In genomic region chr1:201172336-201172735, GRCh38 we compare ENCODE assay signal across 20 cellular contexts. TPM values are rescaled to one million over a fixed set of nuclear protein-coding genes. Genes with fewer than 3 reads are reported as not detected.
DNase-seq lines count a peak whose midpoint lies in the region; ATAC-seq, FAIRE-seq and TF ChIP-seq lines count a peak whose summit lies in the region.
"Had no signal": no experiment of that assay in that cellular context is flagged by ENCODE, and none has a peak within 500 bp of the region (broad histone marks: within the 10 kb centered on the region; RNA-seq: fewer than 3 reads in every experiment).

No MANE protein-coding gene starts in this region.

- H3K4me1 ChIP-seq in A549, result peaks cover 47% of the 10 kb centered on the region
- peaks cover 9 to 16% of the 10 kb centered on the region in 2 experiments for H3K4me1 ChIP-seq in HCT116 (ENCODE audit: control insufficient read depth in 1 of 2, insufficient read depth in 2 of 2, low read length in 2 of 2)
- H3K4me1 ChIP-seq in H1 (replicated peaks in 1 of 4; ENCODE audit: control insufficient read depth in 3 of 4, insufficient read depth in 4 of 4, low read length in 3 of 4), result peaks cover 5 to 10% (median 8%) of the 10 kb centered on the region in 4 experiments; a peak in 6 of 7 replicates
- H3K4me1 ChIP-seq in lower lobe of right lung, result peaks cover 14% of the 10 kb centered on the region

- H3K4me1 Mint-ChIP-seq in neural crest cell, result peaks cover 24% of the 10 kb centered on the region

- no peaks in the 10 kb centered on the region for H3K36me3 ChIP-seq in HCT116 (ENCODE audit: control insufficient read depth in 1 of 2, insufficient read depth in 2 of 2, low read length in 2 of 2)
- no peaks in the 10 kb centered on the region for H3K36me3 ChIP-seq in H1 (ENCODE audit: control insufficient read depth in 2 of 4, insufficient read depth in 4 of 4, low read length in 3 of 4)
- no peaks in the 10 kb centered on the region for H3K36me3 ChIP-seq in lower lobe of right lung
- H3K36me3 ChIP-seq: neutrophil, Peyer's patch had no signal

- peak overlapping the region; percentile 11 to 81; a peak in 2 of 6 replicates for H3K27ac ChIP-seq in A549
- no peak overlapping the region for H3K27ac ChIP-seq in HCT116 (ENCODE audit: low read depth, low read length)
- no peak overlapping the region for H3K27ac ChIP-seq in H1 (ENCODE audit: low read depth, low read length)
- H3K27ac ChIP-seq in lower lobe of right lung, result no peak overlapping the region
- H3K27ac ChIP-seq: HL-60, neutrophil had no signal

- H3K56ac ChIP-seq in H1 (replicated peaks; ENCODE audit: insufficient read length, low read depth, low read length), result no peak overlapping the region

- no peak for FAIRE-seq in A549 (lab: Jason Lieb, UNC)
- FAIRE-seq in H1 (lab: Jason Lieb, UNC), result no peak

- POLR2A ChIA-PET in A549 (lab: Yijun Ruan, JAX) (interaction anchor here (0.6 kb wide), 1 partner anchor 71 kb away, joined by 4 read pairs; no protein-coding TSS in a partner anchor), HCT116 (lab: Charles Lee) (no interaction called here), H1 (lab: Charles Lee; ENCODE audit: partially characterized antibody) (interaction anchor here (0.9 to 7.1 kb wide), 4 partner anchors 18 to 204 kb away, joined by 3 to 105 read pairs (median 4); partner anchors contain the start of gene TMEM9)

- H4K91ac ChIP-seq in H1 (replicated peaks; ENCODE audit: insufficient read length, low read length), result no peak overlapping the region

- H2BK5ac ChIP-seq in H1 (ENCODE audit: low read depth, low read length), result no peak overlapping the region

- no peaks in the 10 kb centered on the region for H3K79me1 ChIP-seq in H1 (ENCODE audit: low read depth, low read length)

- 76% methylated on average over 4 of the region's 4 CpGs for WGBS in A549 (ENCODE audit: missing lambda C conversion rate)
- WGBS in H1 (ENCODE audit: extremely low coverage in 1 of 2, insufficient coverage in 1 of 2, insufficient read length in 1 of 2, insufficient replicate concordance in 2 of 2, low coverage in 1 of 2, low lambda C conversion rate in 2 of 2, missing lambda C conversion rate in 1 of 2), 2 experiments, result 92% methylated on average over 4 of the region's 4 CpGs; no CpG with 5 or more reads in 1 of the 2 experiments

- TF ChIP-seq RAD21 in A549 (conservative IDR thresholded peaks at IDR 0.05 in 1 of 2, IDR thresholded peaks at IDR 0.05 in 1 of 2) (no peak), HCT116 (IDR thresholded peaks at IDR 0.05; ENCODE audit: low read depth) (no peak), H1 (IDR thresholded peaks at IDR 0.05 in 1 of 2, conservative IDR thresholded peaks at IDR 0.05 in 1 of 2; ENCODE audit: low read depth in 2 of 2, low read length in 2 of 2) (no peak)

- H3K18ac ChIP-seq in H1 (ENCODE audit: extremely low read depth, low read length), result no peak overlapping the region

- TF ChIP-seq EP300 in A549 (IDR thresholded peaks at IDR 0.05) (no peak), H1 (IDR thresholded peaks at IDR 0.05; ENCODE audit: borderline replicate concordance in 1 of 2, low read depth in 2 of 2, low read length in 2 of 2) (no peak)

- H4K5ac ChIP-seq in H1 (ENCODE audit: insufficient read length, low read depth, low read length), result no peak overlapping the region

- intact Hi-C loops in HCT116 (cut with micrococcal nuclease), result no loop called here
- intact Hi-C loops in lower lobe of right lung (cut with DNase I), result no loop called here

- no peak overlapping the region for H3K23ac ChIP-seq in H1 (ENCODE audit: insufficient read length)

- H3K4me3 ChIP-seq in A549 (no peak overlapping the region), HCT116 (replicated peaks in 1 of 2; ENCODE audit: low read depth in 1 of 2, low read length in 2 of 2) (no peak overlapping the region), H1 (ENCODE audit: extremely low read depth in 1 of 4, insufficient read depth in 2 of 4, low read depth in 3 of 4, low read length in 4 of 4) (no peak overlapping the region), lower lobe of right lung (no peak overlapping the region)

- peaks cover 4% of the 10 kb centered on the region for H3K27me3 Mint-ChIP-seq in neural crest cell (ENCODE audit: low read depth)

- TF ChIP-seq CTCF in A549 (IDR thresholded peaks at IDR 0.05), result no peak
- no peak for TF ChIP-seq CTCF in HCT116 (IDR thresholded peaks at IDR 0.05 in 2 of 3, conservative IDR thresholded peaks at IDR 0.05 in 1 of 3; ENCODE audit: borderline replicate concordance in 1 of 3, insufficient read depth in 1 of 3, low read depth in 2 of 3, low read length in 2 of 3)
- TF ChIP-seq CTCF in H1 (IDR thresholded peaks at IDR 0.05; ENCODE audit: control extremely low read depth in 1 of 3, insufficient read depth in 1 of 3, low read depth in 1 of 3, low read length in 3 of 3), result no peak
- TF ChIP-seq CTCF in neural crest cell (conservative IDR thresholded peaks at IDR 0.05), result no peak
- no peak for TF ChIP-seq CTCF in GM10266 (IDR thresholded peaks at IDR 0.05; ENCODE audit: control insufficient read depth, insufficient read depth, low read depth, missing control alignments)
- no peak for TF ChIP-seq CTCF in lower lobe of right lung (IDR thresholded peaks at IDR 0.05)

- no peak overlapping the region for H2BK120ac ChIP-seq in H1 (replicated peaks; ENCODE audit: low read depth, low read length)

- ATAC-seq in A549, result no peak
- no peak for ATAC-seq in HCT116
- no peak for ATAC-seq in GM19455 (IDR thresholded peaks at IDR 0.05; ENCODE audit: unreplicated experiment)
- no peak for ATAC-seq in GM19463 (IDR thresholded peaks at IDR 0.05; ENCODE audit: unreplicated experiment)
- no peak for ATAC-seq in lower lobe of right lung
- ATAC-seq: sciatic nerve had no signal

- H3K23me2 ChIP-seq in H1 (ENCODE audit: low read depth, low read length), result peaks cover 5% of the 10 kb centered on the region; the same call in 1 of the 2 replicates

- H2AK5ac ChIP-seq in H1 (ENCODE audit: low read depth, low read length), result 0 out of 2 replicates have a peak overlapping the region, but pooled peaks have one; percentile 53

- H4K8ac ChIP-seq in H1 (ENCODE audit: extremely low read depth, insufficient read depth, low read length), result no peak overlapping the region

- H3K9me2 ChIP-seq in HCT116 (ENCODE audit: insufficient read depth), result no peaks in the 10 kb centered on the region

- H3K27ac Mint-ChIP-seq in neural crest cell (ENCODE audit: unreplicated experiment), result no peak overlapping the region

- DNase-seq in A549 (ENCODE audit: low read depth in 1 of 2, low spot score in 1 of 2) (no peak), HCT116 (ENCODE audit: low read depth, low spot score) (no peak), H1 (ENCODE audit: low read depth in 1 of 2, low spot score in 2 of 2) (no peak), neural crest cell (ENCODE audit: low read depth, low spot score) (no peak), GM10266 (ENCODE audit: extremely low spot score) (no peak), lower lobe of right lung (no peak)
- DNase-seq: activated CD4-positive, alpha-beta T cell treated with anti-CD3 and anti-CD28 coated beads for 48 hours; activated naive CD4-positive, alpha-beta T cell treated with anti-CD3 and anti-CD28 coated beads, Interleukin-2, amount 50 U/mL, for 16 hours; activated T-cell treated with anti-CD3 and anti-CD28 coated beads for 4 hours; dorsolateral prefrontal cortex; mammary epithelial cell; Peyer's patch; stimulated activated CD4-positive, alpha-beta T cell treated with anti-CD3 and anti-CD28 coated beads, Interleukin-2, amount 100 ng/mL, for 48 hours had no signal

- no peak overlapping the region for H2BK15ac ChIP-seq in H1 (ENCODE audit: low read length)

- no peaks in the 10 kb centered on the region for H4K20me1 ChIP-seq in HCT116 (ENCODE audit: insufficient read depth)
- H4K20me1 ChIP-seq in H1 (replicated peaks in 1 of 2; ENCODE audit: control insufficient read depth in 1 of 2, insufficient read depth in 2 of 2, low read length in 2 of 2), result no peaks in the 10 kb centered on the region

- TF ChIP-seq POLR2A in A549 (IDR thresholded peaks at IDR 0.05; ENCODE audit: low read length) (no peak), HCT116 (IDR thresholded peaks at IDR 0.05; ENCODE audit: borderline replicate concordance, extremely low read depth, insufficient read depth, insufficient read length) (no peak), H1 (IDR thresholded peaks at IDR 0.05; ENCODE audit: control extremely low read depth in 1 of 2, low read depth in 2 of 2, low read length in 2 of 2) (no peak)

- peak overlapping the region; percentile 98 for H2AFZ ChIP-seq in HCT116 (ENCODE audit: low read depth, low read length, poor library complexity, severe bottlenecking)
- no peak overlapping the region for H2AFZ ChIP-seq in H1 (ENCODE audit: low read length)

- H3K9me3 Mint-ChIP-seq in neural crest cell, result no peaks in the 10 kb centered on the region

- CTCF ChIA-PET in A549 (lab: Yijun Ruan, JAX), result interaction anchor here (1.3 to 5.3 kb wide), 6 partner anchors 12 to 189 kb away, joined by 3 to 19 read pairs (median 6); no protein-coding TSS in a partner anchor
- CTCF ChIA-PET in HCT116 (lab: Charles Lee), result interaction anchor here (1.8 kb wide), 1 partner anchor 22 kb away, joined by 5 read pairs; no protein-coding TSS in a partner anchor
- CTCF ChIA-PET in H1 (lab: Charles Lee; ENCODE audit: partially characterized antibody), result interaction anchor here (0.8 to 3.0 kb wide), 5 partner anchors 12 to 50 kb away, joined by 3 to 20 read pairs (median 5); no protein-coding TSS in a partner anchor

- H3K4me2 ChIP-seq in A549 (no peak overlapping the region), HCT116 (ENCODE audit: low read length) (no peak overlapping the region), H1 (ENCODE audit: insufficient read depth in 1 of 2, low read depth in 2 of 2, low read length in 2 of 2) (no peak overlapping the region; a peak in 1 of 4 replicates)

- RAD21 ChIA-PET in HCT116 (lab: Charles Lee; ENCODE audit: low non-redundant PET in 1 of 2, low total read pairs in 2 of 2, uncharacterized antibody in 2 of 2, unreplicated experiment in 2 of 2), result no interaction called here

- H2BK12ac ChIP-seq in H1 (ENCODE audit: low read depth, low read length), result peak overlapping the region; percentile 39; the same call in 1 of the 2 replicates

- peak overlapping the region; percentile 89 for H3K4me3 Mint-ChIP-seq in neural crest cell

- H3K9me3 ChIP-seq in A549, result no peaks in the 10 kb centered on the region
- H3K9me3 ChIP-seq in HCT116 (ENCODE audit: control insufficient read depth in 1 of 2, insufficient read depth in 1 of 2, low read depth in 1 of 2, low read length in 2 of 2), result no peaks in the 10 kb centered on the region
- H3K9me3 ChIP-seq in H1 (ENCODE audit: insufficient read depth in 2 of 2, low read depth in 1 of 2, low read length in 1 of 2), result no peaks in the 10 kb centered on the region
- no peaks in the 10 kb centered on the region for H3K9me3 ChIP-seq in lower lobe of right lung
- H3K9me3 ChIP-seq: neutrophil, Peyer's patch had no signal

- H2BK20ac ChIP-seq in H1 (ENCODE audit: low read length), result peak overlapping the region; percentile 13; the same call in 1 of the 2 replicates

- no peaks in the 10 kb centered on the region for H3K36me3 Mint-ChIP-seq in neural crest cell (ENCODE audit: low read depth)

- no peak overlapping the region for H3K14ac ChIP-seq in H1 (ENCODE audit: insufficient read length)

- no peaks in the 10 kb centered on the region for H3K27me3 ChIP-seq in HCT116 (ENCODE audit: insufficient read depth, low read length)
- H3K27me3 ChIP-seq in H1 (replicated peaks in 1 of 4; ENCODE audit: control insufficient read depth in 3 of 4, extremely low read depth in 1 of 4, insufficient read depth in 3 of 4, low read length in 3 of 4), result peaks cover 2 to 6% (median 4%) of the 10 kb centered on the region in 4 experiments; a peak in 4 of 7 replicates
- no peaks in the 10 kb centered on the region for H3K27me3 ChIP-seq in lower lobe of right lung (ENCODE audit: low read depth)
- H3K27me3 ChIP-seq: dorsolateral prefrontal cortex, Peyer's patch had no signal

- no peak overlapping the region for H3K4ac ChIP-seq in H1 (replicated peaks; ENCODE audit: insufficient read length, low read depth, low read length)

- H3K79me2 ChIP-seq in HCT116 (ENCODE audit: insufficient read depth, low read length) (no peaks in the 10 kb centered on the region), H1 (ENCODE audit: control insufficient read depth in 1 of 2, insufficient read depth in 2 of 2, low read length in 2 of 2) (no peaks in the 10 kb centered on the region)

- no peak overlapping the region for H3K9ac ChIP-seq in HCT116 (ENCODE audit: low read length)
- no peak overlapping the region for H3K9ac ChIP-seq in H1 (replicated peaks in 1 of 4; ENCODE audit: extremely low read depth in 1 of 4, low read depth in 3 of 4, low read length in 3 of 4)

- BruUV-seq in HCT116 (replicated peaks; lab: Mats Ljungman, UMichigan), result no TSS peak

RNA-seq across cellular contexts. Expression of gene TMEM9, which starts 18.1 kb away (rescaled TPM):
- polyA plus RNA-seq in A549 (2011; rRNA removed), result 97.0 and 119 TPM in 2 replicates
- polyA plus RNA-seq in A549 (2012; cell fraction: cytosol; rRNA removed), result 110 and 139 TPM in 2 replicates
- polyA plus RNA-seq in A549 (2012; cell fraction: nucleus; rRNA removed), result 114 and 137 TPM in 2 replicates
- polyA plus RNA-seq in A549 (2017; fragmentation: RNase III; extraction: RNeasy Plus Mini Kit Qiagen cat#74134 plus additional on column Dnase treatment), result 75.7 to 86.8 TPM (median 83.3 TPM) in 3 replicates
- 68.8 and 75.9 TPM in 2 replicates for polyA minus RNA-seq in A549 (2011; rRNA and poly(A)+ RNA removed)
- total RNA-seq in HCT116 (2021; ENCODE audit: unreplicated experiment), result 66.3 TPM
- 84.1 and 95.3 TPM in 2 replicates for polyA plus RNA-seq in HCT116 (2012)
- total RNA-seq in H1 (2021; fragmentation: NEBNext Ultra II Directional; extraction: Animal tissue kit (Norgen Biotek cat#: 25700)), result 79.9 and 83.2 TPM in 2 replicates
- polyA plus RNA-seq in H1 (2011; rRNA removed), result 181 and 202 TPM in 2 replicates
- 193 TPM for polyA plus RNA-seq in H1 (2011; cell fraction: cytosol; rRNA removed)
- polyA plus RNA-seq in H1 (2011; cell fraction: nucleus; rRNA removed), result 404 TPM
- 71.3 to 146 TPM (median 132 TPM) in 4 replicates for polyA plus RNA-seq in H1 (2012, experiment 1 of 2)
- 179 TPM for polyA plus RNA-seq in H1 (2012, experiment 2 of 2)
- polyA plus RNA-seq in H1 (2013, experiment 1 of 2), result 79.7 TPM
- polyA plus RNA-seq in H1 (2013, experiment 2 of 2), result 94.6 TPM
- 189 and 196 TPM in 2 replicates for polyA minus RNA-seq in H1 (2011; rRNA and poly(A)+ RNA removed)
- polyA minus RNA-seq in H1 (2011; cell fraction: cytosol; rRNA and poly(A)+ RNA removed), result 42.0 TPM
- 55.3 TPM for polyA minus RNA-seq in H1 (2011; cell fraction: nucleus; rRNA and poly(A)+ RNA removed)
- 78.1 and 89.4 TPM in 2 replicates for total RNA-seq in neural crest cell
- total RNA-seq in lower lobe of right lung, result 47.9 TPM

RNA-seq across cellular contexts. Expression of gene IGFN1, which starts 18.3 kb away (rescaled TPM):
- polyA plus RNA-seq in A549 (2011; rRNA removed) (0.03 TPM in 2 replicates), A549 (2017; fragmentation: RNase III; extraction: RNeasy Plus Mini Kit Qiagen cat#74134 plus additional on column Dnase treatment) (2.7 to 4.7 TPM (median 4.6 TPM) in 3 replicates), H1 (2011; rRNA removed) (not detected in 2 replicates)
- 0.13 and 0.23 TPM in 2 replicates for polyA plus RNA-seq in A549 (2012; cell fraction: cytosol; rRNA removed)
- 1.8 and 1.9 TPM in 2 replicates for polyA plus RNA-seq in A549 (2012; cell fraction: nucleus; rRNA removed)
- polyA minus RNA-seq in A549 (2011; rRNA and poly(A)+ RNA removed), result not detected in 2 replicates
- total RNA-seq in HCT116 (2021; ENCODE audit: unreplicated experiment) (not detected), neural crest cell (not detected in 2 replicates), lower lobe of right lung (0.18 TPM)
- 0.12 and 0.14 TPM in 2 replicates for polyA plus RNA-seq in HCT116 (2012)
- total RNA-seq in H1 (2021; fragmentation: NEBNext Ultra II Directional; extraction: Animal tissue kit (Norgen Biotek cat#: 25700)), result not detected in 2 replicates
- not detected for polyA plus RNA-seq in H1 (2011; cell fraction: cytosol; rRNA removed)
- not detected for polyA plus RNA-seq in H1 (2011; cell fraction: nucleus; rRNA removed)
- polyA plus RNA-seq in H1 (2012, experiment 1 of 2), result not detected in 4 replicates
- not detected for polyA plus RNA-seq in H1 (2012, experiment 2 of 2)
- polyA plus RNA-seq in H1 (2013, experiment 1 of 2), result not detected
- polyA plus RNA-seq in H1 (2013, experiment 2 of 2), result not detected
- not detected in 2 replicates for polyA minus RNA-seq in H1 (2011; rRNA and poly(A)+ RNA removed)
- not detected for polyA minus RNA-seq in H1 (2011; cell fraction: cytosol; rRNA and poly(A)+ RNA removed)
- not detected for polyA minus RNA-seq in H1 (2011; cell fraction: nucleus; rRNA and poly(A)+ RNA removed)
- total RNA-seq: glomerular endothelial cell, Peyer's patch had no signal

RNA-seq across cellular contexts. Expression of gene ASCL5, which starts 45.4 kb away (rescaled TPM):
- polyA plus RNA-seq in A549 (2011; rRNA removed) (0.07 TPM in 1 of 2 replicates, not detected in the other), A549 (2017; fragmentation: RNase III; extraction: RNeasy Plus Mini Kit Qiagen cat#74134 plus additional on column Dnase treatment) (0.07 to 0.17 TPM (median 0.09 TPM) in 3 replicates), H1 (2011; rRNA removed) (0.29 and 0.31 TPM in 2 replicates)
- 0.05 and 0.13 TPM in 2 replicates for polyA plus RNA-seq in A549 (2012; cell fraction: cytosol; rRNA removed)
- polyA plus RNA-seq in A549 (2012; cell fraction: nucleus; rRNA removed), result 0.15 and 0.20 TPM in 2 replicates
- polyA minus RNA-seq in A549 (2011; rRNA and poly(A)+ RNA removed), result not detected in 2 replicates
- total RNA-seq in HCT116 (2021; ENCODE audit: unreplicated experiment) (0.15 TPM), neural crest cell (not detected in 2 replicates), lower lobe of right lung (not detected)
- polyA plus RNA-seq in HCT116 (2012), result 0.32 and 0.59 TPM in 2 replicates
- 0.41 and 0.44 TPM in 2 replicates for total RNA-seq in H1 (2021; fragmentation: NEBNext Ultra II Directional; extraction: Animal tissue kit (Norgen Biotek cat#: 25700))
- 0.13 TPM for polyA plus RNA-seq in H1 (2011; cell fraction: cytosol; rRNA removed)
- 0.33 TPM for polyA plus RNA-seq in H1 (2011; cell fraction: nucleus; rRNA removed)
- polyA plus RNA-seq in H1 (2012, experiment 1 of 2), result 0.21 to 0.52 TPM (median 0.34 TPM) in 4 replicates
- 0.30 TPM for polyA plus RNA-seq in H1 (2012, experiment 2 of 2)
- 0.10 TPM for polyA plus RNA-seq in H1 (2013, experiment 1 of 2)
- 0.09 TPM for polyA plus RNA-seq in H1 (2013, experiment 2 of 2)
- polyA minus RNA-seq in H1 (2011; rRNA and poly(A)+ RNA removed), result not detected in 2 replicates
- not detected for polyA minus RNA-seq in H1 (2011; cell fraction: cytosol; rRNA and poly(A)+ RNA removed)
- 0.40 TPM for polyA minus RNA-seq in H1 (2011; cell fraction: nucleus; rRNA and poly(A)+ RNA removed)
- total RNA-seq: esophagus mucosa, glomerular endothelial cell, mammary epithelial cell, Peyer's patch, sciatic nerve had no signal
- polyA plus RNA-seq: mammary epithelial cell had no signal

Comparison
In these comparisons a context has a peak if more than half of its experiments do, and no peak if none do; other contexts are left out.
1. H3K27ac ChIP-seq: peak in A549 (2 of 2); none in HCT116 (single experiment), H1 (single experiment) and lower lobe of right lung (single experiment).